In genomic region chr12:131057722-131058515, GRCh38 we compare ENCODE assay signal across 16 cellular contexts.
DNase-seq lines count a peak whose midpoint lies in the region; ATAC-seq and TF ChIP-seq lines count a peak whose summit lies in the region.
"Had no signal": no experiment of that assay in that cellular context is flagged by ENCODE, and none has a peak within 500 bp of the region (broad histone marks: within the 10 kb centered on the region; RNA-seq: fewer than 3 reads in every experiment).

No MANE protein-coding gene starts in this region.

- no peaks in the 10 kb centered on the region for H3K4me1 Mint-ChIP-seq in progenitor cell of endocrine pancreas (ENCODE audit: low read depth)

- H3K4me1 ChIP-seq in left ventricle myocardium inferior = peaks cover 37% of the 10 kb centered on the region

- no peaks in the 10 kb centered on the region for H3K36me3 Mint-ChIP-seq in progenitor cell of endocrine pancreas (ENCODE audit: insufficient read depth)

- peak; percentile 19 for DNase-seq in activated effector memory CD4-positive, alpha-beta T cell treated with anti-CD3 and anti-CD28 coated beads, Interleukin-2, amount 50 U/mL, for 16 hours
- no peak for DNase-seq in activated effector memory CD4-positive, alpha-beta T cell treated with Interleukin-2 at 50 U/mL for 16 hours
- DNase-seq in left ventricle myocardium inferior (no peak), progenitor cell of endocrine pancreas (ENCODE audit: low spot score, unreplicated experiment) (peak; percentile 1), HuH-7.5 (ENCODE audit: low spot score) (no peak), DMS79 (lab: John Stamatoyannopoulos, UW) (no peak), 8988T (no peak)
- DNase-seq: GOT3, IMR-90, Karpas-422, MG63, NCI-H1092, NCI-H1694 treated with DMSO at 0.1 percent for 48 hours, NCI-H2107, NCI-H226 had no signal

- H3K27me3 ChIP-seq in left ventricle myocardium inferior (ENCODE audit: low read depth) = no peaks in the 10 kb centered on the region

- H3K27me3 Mint-ChIP-seq in progenitor cell of endocrine pancreas = peaks cover 20% of the 10 kb centered on the region

- no peak overlapping the region for H3K27ac Mint-ChIP-seq in progenitor cell of endocrine pancreas

- ATAC-seq in GM18505 (IDR thresholded peaks at IDR 0.05; ENCODE audit: unreplicated experiment) = no peak

- no peak overlapping the region for H3K4me3 Mint-ChIP-seq in progenitor cell of endocrine pancreas (ENCODE audit: low read depth)

- H3K36me3 ChIP-seq in left ventricle myocardium inferior = no peaks in the 10 kb centered on the region
- H3K36me3 ChIP-seq: MG63 had no signal

- no peaks in the 10 kb centered on the region for H3K9me3 ChIP-seq in left ventricle myocardium inferior (replicated peaks)
- H3K9me3 ChIP-seq: MG63 had no signal

- TF ChIP-seq CTCF in left ventricle myocardium inferior (IDR thresholded peaks at IDR 0.05; ENCODE audit: borderline replicate concordance) (no peak), progenitor cell of endocrine pancreas (IDR thresholded peaks at IDR 0.05; ENCODE audit: unreplicated experiment) (no peak)

- no peak overlapping the region for H3K4me3 ChIP-seq in left ventricle myocardium inferior
- H3K4me3 ChIP-seq: MG63 had no signal

- intact Hi-C loops in left ventricle myocardium inferior (cut with micrococcal nuclease) = no loop called here

- peak overlapping the region; percentile 71 for H3K27ac ChIP-seq in left ventricle myocardium inferior (replicated peaks)

- no peak for TF ChIP-seq POLR2A in GM18505 (IDR thresholded peaks at IDR 0.05; ENCODE audit: borderline replicate concordance, extremely low read depth, insufficient read depth, insufficient read length)

- H3K9me3 Mint-ChIP-seq in progenitor cell of endocrine pancreas (ENCODE audit: low read depth) = no peaks in the 10 kb centered on the region

Comparison
In these comparisons a context has a peak if more than half of its experiments do, and no peak if none do; other contexts are left out.
1. DNase-seq: peak in activated effector memory CD4-positive, alpha-beta T cell treated with anti-CD3 and anti-CD28 coated beads, Interleukin-2, amount 50 U/mL, for 16 hours (single experiment) and progenitor cell of endocrine pancreas (single experiment); none in activated effector memory CD4-positive, alpha-beta T cell treated with Interleukin-2 at 50 U/mL for 16 hours (single experiment), left ventricle myocardium inferior (single experiment), HuH-7.5 (single experiment), DMS79 (single experiment) and 8988T (single experiment).